8 cellular contexts compared by ENCODE assay signal in genomic region chr7:100119075-100119700, GRCh38. TPM values are rescaled to one million over a fixed set of nuclear protein-coding genes. Genes with fewer than 3 reads are reported as not detected.
DNase-seq lines count a peak whose midpoint lies in the region; ATAC-seq, FAIRE-seq and TF ChIP-seq lines count a peak whose summit lies in the region.

Gene CNPY4, plus strand, starts transcription at chr7:100119634. Its CDS starts 111 bp downstream, at chr7:100119745.
Gene TAF6, minus strand, starts transcription at chr7:100119358. Its CDS starts 5,149 bp downstream, at chr7:100114209.

- intact Hi-C loops in esophagus squamous epithelium (cut with DNase I): no loop called here

- H4K20me1 ChIP-seq in Karpas-422 (ENCODE audit: insufficient read depth, low read depth, low read length): no peaks in the 10 kb centered on the region

- peak within 1 kb of the TSS; percentile 70; the same call in 1 of the 2 replicates for H2AFZ ChIP-seq in Karpas-422 (ENCODE audit: low read length)

- no peaks in the 10 kb centered on the region for H3K27me3 ChIP-seq in Karpas-422 (ENCODE audit: low read length)
- H3K27me3 ChIP-seq in esophagus squamous epithelium: no peaks in the 10 kb centered on the region

- peaks cover 24% of the 10 kb centered on the region for H3K4me1 Mint-ChIP-seq in activated T-cell treated with anti-CD3 and anti-CD28 coated beads, Interleukin-2, amount 50 U/mL, for 72 hours (ENCODE audit: low read depth)
- H3K4me1 Mint-ChIP-seq in naive B cell: peaks cover 21 to 47% (median 43%) of the 10 kb centered on the region in 3 donors
- peaks cover 27% of the 10 kb centered on the region for H3K4me1 Mint-ChIP-seq in stimulated activated effector memory CD8-positive, alpha-beta T cell treated with anti-CD3 and anti-CD28 coated beads, Interleukin-12 subunit alpha, Interleukin-12 subunit beta, amount 100 ng/mL, for 72 hours

- H3K27ac ChIP-seq in Karpas-422 (ENCODE audit: low read length) (peak within 1 kb of the TSS; percentile 68), esophagus squamous epithelium (peak within 1 kb of the TSS; percentile 81 to 95 (median 88))

- TF ChIP-seq POLR2A in esophagus squamous epithelium (IDR thresholded peaks at IDR 0.05): peak in 3 of 4 donors; percentile 19 to 57 (median 37)

- H3K4me1 ChIP-seq in Karpas-422 (ENCODE audit: low read length) (peaks cover 20% of the 10 kb centered on the region), esophagus squamous epithelium (peaks cover 11 to 50% (median 18%) of the 10 kb centered on the region in 3 donors)

- no peaks in the 10 kb centered on the region for H3K36me3 Mint-ChIP-seq in activated T-cell treated with anti-CD3 and anti-CD28 coated beads, Interleukin-2, amount 50 U/mL, for 72 hours (ENCODE audit: insufficient read depth in 2 of 2)
- H3K36me3 Mint-ChIP-seq in naive B cell: no peaks in the 10 kb centered on the region
- H3K36me3 Mint-ChIP-seq in stimulated activated effector memory CD8-positive, alpha-beta T cell treated with anti-CD3 and anti-CD28 coated beads, Interleukin-12 subunit alpha, Interleukin-12 subunit beta, amount 100 ng/mL, for 72 hours: peaks cover 30% of the 10 kb centered on the region

- peak in 3 of 6 experiments; percentile 19 to 40 (median 22) for TF ChIP-seq CTCF in esophagus squamous epithelium (IDR thresholded peaks at IDR 0.05)

- H3K9me2 ChIP-seq in Karpas-422 (replicated peaks; ENCODE audit: insufficient read depth, low read length): no peaks in the 10 kb centered on the region

- peak within 1 kb of the TSS; percentile 82 for H3K9ac ChIP-seq in Karpas-422 (ENCODE audit: low read length)

- peak within 1 kb of the TSS; percentile 92 for H3K4me2 ChIP-seq in Karpas-422 (ENCODE audit: low read depth, low read length, poor library complexity, severe bottlenecking)

- no peaks in the 10 kb centered on the region for H3K36me3 ChIP-seq in Karpas-422 (ENCODE audit: insufficient read depth, low read length)
- peaks cover 0 to 16% (median 0%) of the 10 kb centered on the region in 3 donors for H3K36me3 ChIP-seq in esophagus squamous epithelium

- H3K9me3 Mint-ChIP-seq in activated T-cell treated with anti-CD3 and anti-CD28 coated beads, Interleukin-2, amount 50 U/mL, for 72 hours: no peaks in the 10 kb centered on the region
- H3K9me3 Mint-ChIP-seq in naive B cell: no peaks in the 10 kb centered on the region
- no peaks in the 10 kb centered on the region for H3K9me3 Mint-ChIP-seq in stimulated activated effector memory CD8-positive, alpha-beta T cell treated with anti-CD3 and anti-CD28 coated beads, Interleukin-12 subunit alpha, Interleukin-12 subunit beta, amount 100 ng/mL, for 72 hours

- 0% methylated on average over 10 to 18 of the region's 35 CpGs for WGBS in esophagus squamous epithelium, 2 donors

- H3K79me2 ChIP-seq in Karpas-422 (ENCODE audit: low read length): peaks cover 15% of the 10 kb centered on the region

- peak; percentile 72 for FAIRE-seq in RCC 7860 (lab: Jason Lieb, UNC)

- H3K27ac Mint-ChIP-seq in activated T-cell treated with anti-CD3 and anti-CD28 coated beads, Interleukin-2, amount 50 U/mL, for 72 hours: peak within 1 kb of the TSS; percentile 99
- H3K27ac Mint-ChIP-seq in naive B cell: peak within 1 kb of the TSS; percentile 99 to 100 (median 100)
- H3K27ac Mint-ChIP-seq in stimulated activated effector memory CD8-positive, alpha-beta T cell treated with anti-CD3 and anti-CD28 coated beads, Interleukin-12 subunit alpha, Interleukin-12 subunit beta, amount 100 ng/mL, for 72 hours: peak within 1 kb of the TSS; percentile 100

- ATAC-seq in GM21737 (IDR thresholded peaks at IDR 0.05; ENCODE audit: unreplicated experiment): peak; percentile 72
- peak; percentile 71 to 73 for ATAC-seq in activated T-cell treated with anti-CD3 and anti-CD28 coated beads, Interleukin-2, amount 50 U/mL, for 72 hours (replicated peaks in 1 of 2)
- ATAC-seq in naive B cell (ENCODE audit: low read depth in 2 of 2): peak; percentile 81 to 82
- peak; percentile 82 for ATAC-seq in stimulated activated effector memory CD8-positive, alpha-beta T cell treated with anti-CD3 and anti-CD28 coated beads, Interleukin-12 subunit alpha, Interleukin-12 subunit beta, amount 100 ng/mL, for 72 hours

- peak within 1 kb of the TSS; percentile 81 for H3K4me3 ChIP-seq in Karpas-422 (ENCODE audit: low read length)
- peak within 1 kb of the TSS; percentile 56 to 90 (median 80) for H3K4me3 ChIP-seq in esophagus squamous epithelium

- peak within 1 kb of the TSS; percentile 88 to 96 for H3K4me3 Mint-ChIP-seq in activated T-cell treated with anti-CD3 and anti-CD28 coated beads, Interleukin-2, amount 50 U/mL, for 72 hours
- H3K4me3 Mint-ChIP-seq in naive B cell: peak within 1 kb of the TSS; percentile 96 to 99 (median 98)
- peak within 1 kb of the TSS; percentile 97 for H3K4me3 Mint-ChIP-seq in stimulated activated effector memory CD8-positive, alpha-beta T cell treated with anti-CD3 and anti-CD28 coated beads, Interleukin-12 subunit alpha, Interleukin-12 subunit beta, amount 100 ng/mL, for 72 hours

- DNase-seq in DMS79 treated with DMSO at 0.1 percent for 48 hours (lab: John Stamatoyannopoulos, UW) (peak; percentile 91), Karpas-422 (peak; percentile 98), RCC 7860 (ENCODE audit: low spot score) (peak; percentile 91), esophagus squamous epithelium (lab: John Stamatoyannopoulos, UW) (peak; percentile 58), naive B cell (peak; percentile 92)
- peak; percentile 93 for DNase-seq in activated T-cell treated with anti-CD3 and anti-CD28 coated beads, Interleukin-2, amount 50 U/mL, for 72 hours
- DNase-seq in stimulated activated effector memory CD8-positive, alpha-beta T cell treated with anti-CD3 and anti-CD28 coated beads, Interleukin-12 subunit alpha, Interleukin-12 subunit beta, amount 100 ng/mL, for 72 hours (ENCODE audit: low spot score in 2 of 2): peak; percentile 88 to 98

- H3K9me3 ChIP-seq in Karpas-422 (ENCODE audit: low read length): no peaks in the 10 kb centered on the region
- H3K9me3 ChIP-seq in esophagus squamous epithelium: no peaks in the 10 kb centered on the region

- H3K27me3 Mint-ChIP-seq in activated T-cell treated with anti-CD3 and anti-CD28 coated beads, Interleukin-2, amount 50 U/mL, for 72 hours (ENCODE audit: low read depth): no peaks in the 10 kb centered on the region
- no peaks in the 10 kb centered on the region for H3K27me3 Mint-ChIP-seq in naive B cell

RNA-seq across cellular contexts. Expression of gene CNPY4, which starts in this region (rescaled TPM):
- total RNA-seq in Karpas-422 (2014; rRNA removed; shearing (Covaris generic); ENCODE audit: low replicate concordance): 13.0 and 16.6 TPM in 2 replicates
- total RNA-seq in activated T-cell treated with anti-CD3 and anti-CD28 coated beads, Interleukin-2, amount 50 U/mL, for 72 hours: 10 to 100 TPM; 11.1 to 18.8 TPM
- 1 to 10 TPM in 3 of 4 donors, under 1 TPM in 1; 0.87 to 5.3 (median 3.1) TPM for total RNA-seq in esophagus squamous epithelium
- 1 to 10 TPM in 5 of 6 donors, not detected in 1; 4.9 to 8.6 (median 5.8) TPM for polyA plus RNA-seq in naive B cell (ENCODE audit: low read depth in 6 of 6)

RNA-seq across cellular contexts. Expression of gene TAF6, which starts in this region (rescaled TPM):
- 30.6 and 34.3 TPM in 2 replicates for total RNA-seq in Karpas-422 (2014; rRNA removed; shearing (Covaris generic); ENCODE audit: low replicate concordance)
- total RNA-seq in activated T-cell treated with anti-CD3 and anti-CD28 coated beads, Interleukin-2, amount 50 U/mL, for 72 hours: 10 to 100 TPM; 76.7 to 88.1 TPM
- 10 to 100 TPM; 24.4 to 40.6 (median 30.5) TPM for total RNA-seq in esophagus squamous epithelium
- 10 to 100 TPM; 16.8 to 32.2 (median 21.6) TPM for polyA plus RNA-seq in naive B cell (ENCODE audit: low read depth in 6 of 6)

Comparison
In these comparisons a context has a peak if more than half of its experiments do, and no peak if none do; other contexts are left out.
1. Peak in every context shown above with its lines: DNase-seq, ATAC-seq, H3K4me3 ChIP-seq and H3K27ac ChIP-seq.